ENCODE assay signal across 19 cellular contexts in the genomic region with DNA sequence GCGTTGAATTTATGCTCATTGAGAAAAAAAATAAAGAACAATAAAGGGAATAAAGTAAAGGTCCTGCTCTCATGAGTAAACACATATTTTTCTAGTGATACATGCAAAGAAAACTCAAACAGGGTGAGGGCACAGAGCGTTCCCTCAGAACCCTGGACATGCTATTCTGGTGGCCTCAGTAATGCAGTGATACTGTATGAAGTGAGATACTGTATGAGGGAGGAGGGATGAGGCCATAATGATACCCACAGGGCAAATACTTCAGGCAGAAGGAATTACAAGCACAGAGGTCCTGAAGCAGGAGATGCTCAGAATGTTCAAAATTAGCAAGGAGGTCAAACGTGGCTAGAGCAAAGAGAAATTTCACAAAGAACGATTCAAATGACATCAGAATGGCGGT. TPM values are rescaled to one million over a fixed set of nuclear protein-coding genes. Genes with fewer than 3 reads are reported as not detected.
DNase-seq lines count a peak whose midpoint lies in the region; FAIRE-seq and TF ChIP-seq lines count a peak whose summit lies in the region.
"Had no signal": no experiment of that assay in that cellular context is flagged by ENCODE, and none has a peak within 500 bp of the region (broad histone marks: within the 10 kb centered on the region; RNA-seq: fewer than 3 reads in every experiment).

No MANE protein-coding gene starts in this region.

- peaks cover 16% of the 10 kb centered on the region for H3K9me3 Mint-ChIP-seq in mesothelial cell of epicardium

- peak overlapping the region; percentile 43 for H3K27ac Mint-ChIP-seq in mesothelial cell of epicardium
- H3K27ac Mint-ChIP-seq: memory B cell, type B pancreatic cell had no signal

- H3K9me3 ChIP-seq in endothelial cell of umbilical vein (replicated peaks; ENCODE audit: control insufficient read depth, insufficient read depth, low read length): no peaks in the 10 kb centered on the region
- H3K9me3 ChIP-seq: body of pancreas had no signal

- DNase-seq in BJ (ENCODE audit: low read depth) (peak; percentile 74), RWPE1 (ENCODE audit: low spot score) (peak; percentile 59), endothelial cell of umbilical vein (ENCODE audit: low read depth, low spot score) (no peak), mesothelial cell of epicardium (ENCODE audit: low spot score in 2 of 2, unreplicated experiment in 2 of 2) (no peak), NCI-H446 treated with DMSO at 0.1 percent for 48 hours (lab: John Stamatoyannopoulos, UW) (no peak), SW 1271 (lab: John Stamatoyannopoulos, UW) (no peak), D721Med (ENCODE audit: insufficient read length, low spot score) (no peak), GM20000 (ENCODE audit: low spot score) (no peak)
- DNase-seq: activated CD4-positive, alpha-beta T cell treated with anti-CD3 and anti-CD28 coated beads, Interleukin-2, amount 50 U/mL, for 48 hours; activated effector memory CD4-positive, alpha-beta T cell treated with Interleukin-2 at 50 U/mL for 16 hours; AML-193; body of pancreas; DMS53; NCI-H526 treated with DMSO at 0.1 percent for 48 hours; SHP77; stimulated activated CD8-positive, alpha-beta memory T cell treated with anti-CD3 and anti-CD28 coated beads, Interleukin-4, amount 100 ng/mL, for 48 hours had no signal

- TF ChIP-seq CTCF in BJ (IDR thresholded peaks at IDR 0.05; ENCODE audit: insufficient read depth, low read depth, low read length) (no peak), RWPE1 (conservative IDR thresholded peaks at IDR 0.05; ENCODE audit: low read depth) (no peak), endothelial cell of umbilical vein (IDR thresholded peaks at IDR 0.05; ENCODE audit: extremely low read depth in 1 of 2, insufficient read depth in 1 of 2, low read depth in 1 of 2, low read length in 2 of 2) (no peak), mesothelial cell of epicardium (IDR thresholded peaks at IDR 0.05; ENCODE audit: unreplicated experiment) (no peak), D721Med (IDR thresholded peaks at IDR 0.05; ENCODE audit: insufficient read depth, missing control alignments) (no peak), GM20000 (IDR thresholded peaks at IDR 0.05; ENCODE audit: extremely low read depth, missing control alignments) (no peak)

- CTCF ChIA-PET in BJ (lab: Yijun Ruan, JAX): no interaction called here
- CTCF ChIA-PET in RWPE1 (lab: Yijun Ruan, JAX): no interaction called here
- CTCF ChIA-PET in endothelial cell of umbilical vein (lab: Charles Lee): interaction anchor here (1.5 kb wide), 1 partner anchor 28 kb away, joined by 3 read pairs; the partner anchor contains the start of gene RNU4ATAC

- no peaks in the 10 kb centered on the region for H3K9me1 ChIP-seq in endothelial cell of umbilical vein (replicated peaks; ENCODE audit: control insufficient read depth, extremely low read depth, insufficient read depth, low read length)

- POLR2A ChIA-PET in BJ (lab: Charles Lee): no interaction called here
- POLR2A ChIA-PET in RWPE1 (lab: Yijun Ruan, JAX; ENCODE audit: low non-redundant PET): no interaction called here
- POLR2A ChIA-PET in endothelial cell of umbilical vein (lab: Charles Lee): no interaction called here

- dilution Hi-C loops in endothelial cell of umbilical vein (cut with MboI; ENCODE audit: extremely low pct_ligation_motif_present, low sequenced_read_pairs): no loop called here

- no TSS peak for BruUV-seq in endothelial cell of umbilical vein (replicated peaks; lab: Mats Ljungman, UMichigan)

- intact Hi-C loops in endothelial cell of umbilical vein (cut with micrococcal nuclease): loop anchor here (10.0 kb wide), 1 partner anchor 97 kb away; no protein-coding TSS in a partner anchor

- TF ChIP-seq POLR2A in endothelial cell of umbilical vein (IDR thresholded peaks at IDR 0.05; ENCODE audit: low read depth, low read length): no peak

- no peaks in the 10 kb centered on the region for H3K27me3 Mint-ChIP-seq in mesothelial cell of epicardium (ENCODE audit: low read depth)
- H3K27me3 Mint-ChIP-seq: memory B cell, type B pancreatic cell had no signal

- H3K4me1 ChIP-seq in endothelial cell of umbilical vein (ENCODE audit: control insufficient read depth, extremely low read depth, insufficient read depth, low read length): peaks cover 9% of the 10 kb centered on the region
- H3K4me1 ChIP-seq: body of pancreas had no signal

- H3K27me3 ChIP-seq in BJ (ENCODE audit: control insufficient read depth, insufficient read depth, low read length): no peaks in the 10 kb centered on the region
- no peaks in the 10 kb centered on the region for H3K27me3 ChIP-seq in endothelial cell of umbilical vein (ENCODE audit: control insufficient read depth in 2 of 2, insufficient read depth in 2 of 2, low read length in 2 of 2)
- H3K27me3 ChIP-seq: body of pancreas had no signal

- no peak overlapping the region for H3K9ac ChIP-seq in endothelial cell of umbilical vein (replicated peaks; ENCODE audit: extremely low read depth, insufficient read depth, low read length)
- H3K9ac ChIP-seq: parathyroid adenoma had no signal

- H3K4me3 Mint-ChIP-seq in mesothelial cell of epicardium: no peak overlapping the region
- H3K4me3 Mint-ChIP-seq: memory B cell, type B pancreatic cell had no signal

- no peak overlapping the region for H2AFZ ChIP-seq in endothelial cell of umbilical vein (ENCODE audit: low read depth, low read length)
- H2AFZ ChIP-seq: parathyroid adenoma had no signal

- H3K27ac ChIP-seq in RWPE1 (peak overlapping the region; percentile 76), endothelial cell of umbilical vein (ENCODE audit: insufficient read depth, low read depth, low read length) (peak overlapping the region; percentile 24)
- H3K27ac ChIP-seq: body of pancreas, parathyroid adenoma had no signal

- FAIRE-seq in endothelial cell of umbilical vein (lab: Jason Lieb, UNC) (peak; percentile 48), D721Med (lab: Jason Lieb, UNC) (no peak)

- peaks cover 12% of the 10 kb centered on the region for H3K79me2 ChIP-seq in endothelial cell of umbilical vein (ENCODE audit: control insufficient read depth, insufficient read depth, low read length)

- no peak overlapping the region for H3K4me3 ChIP-seq in BJ (ENCODE audit: low read depth, low read length)
- H3K4me3 ChIP-seq in endothelial cell of umbilical vein (replicated peaks in 1 of 3; ENCODE audit: insufficient read depth in 1 of 3, low read depth in 1 of 3, low read length in 3 of 3): no peak overlapping the region
- H3K4me3 ChIP-seq: body of pancreas had no signal

- H3K36me3 ChIP-seq in BJ (ENCODE audit: control insufficient read depth, insufficient read depth, low read length) (no peaks in the 10 kb centered on the region), endothelial cell of umbilical vein (ENCODE audit: control insufficient read depth in 2 of 2, extremely low read depth in 1 of 2, insufficient read depth in 2 of 2, low read length in 2 of 2) (peaks cover 3 to 5% of the 10 kb centered on the region in 2 experiments)

- H3K4me2 ChIP-seq in endothelial cell of umbilical vein (ENCODE audit: insufficient read depth, low read length): no peak overlapping the region

- peaks cover 57% of the 10 kb centered on the region for H3K36me3 Mint-ChIP-seq in mesothelial cell of epicardium

- H4K20me1 ChIP-seq in endothelial cell of umbilical vein (replicated peaks; ENCODE audit: control insufficient read depth, extremely low read depth, insufficient read depth, low read length): no peaks in the 10 kb centered on the region

- H3K4me1 Mint-ChIP-seq in mesothelial cell of epicardium: peaks cover 3% of the 10 kb centered on the region

TF ChIP-seq in endothelial cell of umbilical vein, 7 proteins besides CTCF, POLR2A, EP300 and RAD21:
- TF ChIP-seq MAX (IDR thresholded peaks at IDR 0.05; ENCODE audit: insufficient read depth, insufficient read length): no peak
- no peak for TF ChIP-seq POLR2AphosphoS5 (IDR thresholded peaks at IDR 0.05; ENCODE audit: insufficient read depth, low read depth, low read length)
- no peak for TF ChIP-seq GATA2 (IDR thresholded peaks at IDR 0.05; ENCODE audit: insufficient read depth, insufficient read length, low read depth, low read length)
- TF ChIP-seq FOS (IDR thresholded peaks at IDR 0.05; ENCODE audit: borderline replicate concordance, insufficient read depth, low read length): no peak
- TF ChIP-seq EZH2 (IDR thresholded peaks at IDR 0.05; ENCODE audit: borderline replicate concordance, low read depth, low read length, severe bottlenecking): no peak
- no peak for TF ChIP-seq MYC (IDR thresholded peaks at IDR 0.05; ENCODE audit: low read depth, low read length)
- no peak for TF ChIP-seq JUN (IDR thresholded peaks at IDR 0.05; ENCODE audit: borderline replicate concordance, insufficient read depth, insufficient read length, low read depth)

RNA-seq across cellular contexts. Expression of gene RNU4ATAC, which starts 28.4 kb away (rescaled TPM):
- not detected in 2 replicates for polyA plus RNA-seq in BJ (2011; rRNA removed)
- polyA minus RNA-seq in BJ (2011; rRNA and poly(A)+ RNA removed): under 0.01 TPM in 2 replicates
- total RNA-seq in endothelial cell of umbilical vein: not detected in 2 replicates
- polyA plus RNA-seq in endothelial cell of umbilical vein: not detected in 2 replicates
- polyA plus RNA-seq in endothelial cell of umbilical vein (2011; cell fraction: cytosol; rRNA removed): not detected in 2 replicates
- not detected in 2 replicates for polyA plus RNA-seq in endothelial cell of umbilical vein (2011; cell fraction: nucleus; rRNA removed)
- not detected in 2 replicates for polyA plus RNA-seq in endothelial cell of umbilical vein (2012)
- polyA minus RNA-seq in endothelial cell of umbilical vein: under 0.01 TPM in 2 replicates
- 8,857 TPM for polyA minus RNA-seq in endothelial cell of umbilical vein (2011; cell fraction: cytosol; rRNA and poly(A)+ RNA removed)
- polyA minus RNA-seq in endothelial cell of umbilical vein (2011; cell fraction: nucleus; rRNA and poly(A)+ RNA removed): under 0.01 TPM in 2 replicates
- total RNA-seq in mesothelial cell of epicardium: not detected in 3 replicates
- total RNA-seq: body of pancreas had no signal

Comparison
In these comparisons a context has a peak if more than half of its experiments do, and no peak if none do; other contexts are left out.
1. DNase-seq: peak in BJ (single experiment) and RWPE1 (single experiment); none in endothelial cell of umbilical vein (single experiment), mesothelial cell of epicardium (0 of 2), NCI-H446 treated with DMSO at 0.1 percent for 48 hours (single experiment), SW 1271 (0 of 2), D721Med (single experiment) and GM20000 (single experiment).